In genomic region chr2:152038451-152038958, GRCh38 we compare ENCODE assay signal across 14 cellular contexts.
DNase-seq lines count a peak whose midpoint lies in the region; ATAC-seq and TF ChIP-seq lines count a peak whose summit lies in the region.
"Had no signal": no experiment of that assay in that cellular context is flagged by ENCODE, and none has a peak within 500 bp of the region (broad histone marks: within the 10 kb centered on the region; RNA-seq: fewer than 3 reads in every experiment).

No MANE protein-coding gene starts in this region.

- no peak overlapping the region for H3K4me2 ChIP-seq in neural progenitor cell
- H3K4me2 ChIP-seq: BLaER1 had no signal

- H3K9me3 ChIP-seq in neural progenitor cell (ENCODE audit: low read depth): no peaks in the 10 kb centered on the region
- H3K9me3 ChIP-seq: BLaER1 had no signal

- H2AFZ ChIP-seq in neural progenitor cell (replicated peaks): no peak overlapping the region

- intact Hi-C loops in cardiac septum (cut with DNase I): loop anchor here (5.0 kb wide), 2 partner anchors 59 to 599 kb away; partner anchors contain the start of gene CACNB4

- peaks cover 86% of the 10 kb centered on the region for H3K27me3 ChIP-seq in neural progenitor cell
- H3K27me3 ChIP-seq: BLaER1 had no signal

- peak overlapping the region; percentile 27 for H3K27ac Mint-ChIP-seq in neural progenitor cell
- H3K27ac Mint-ChIP-seq: activated naive CD8-positive, alpha-beta T cell treated with anti-CD3 and anti-CD28 coated beads, Interleukin-2, amount 50 U/mL, for 24 hours; naive thymus-derived CD8-positive, alpha-beta T cell; T-cell had no signal

- no peak for TF ChIP-seq CTCF in neural progenitor cell (IDR thresholded peaks at IDR 0.05)

- H3K9me3 Mint-ChIP-seq in neural progenitor cell: no peaks in the 10 kb centered on the region
- H3K9me3 Mint-ChIP-seq: activated naive CD8-positive, alpha-beta T cell treated with anti-CD3 and anti-CD28 coated beads, Interleukin-2, amount 50 U/mL, for 24 hours; naive thymus-derived CD8-positive, alpha-beta T cell; T-cell had no signal

- peak; percentile 71 for DNase-seq in CD1c-positive myeloid dendritic cell (ENCODE audit: extremely low spot score)
- DNase-seq in NCI-H69 (lab: John Stamatoyannopoulos, UW): peak; percentile 39
- peak; percentile 78 for DNase-seq in cardiac septum (ENCODE audit: low spot score)
- no peak for DNase-seq in neural progenitor cell (ENCODE audit: low spot score)
- no peak for DNase-seq in DMS79 (lab: John Stamatoyannopoulos, UW)
- DNase-seq in SKM-1 treated with dmso at 0.1 percent for 144 hours (lab: John Stamatoyannopoulos, UW; ENCODE audit: unreplicated experiment): no peak
- DNase-seq in T-helper 9 cell: no peak
- DNase-seq: activated naive CD8-positive, alpha-beta T cell treated with anti-CD3 and anti-CD28 coated beads, Interleukin-2, amount 50 U/mL, for 24 hours; naive thymus-derived CD8-positive, alpha-beta T cell; stimulated activated CD4-positive, alpha-beta T cell treated with anti-CD3 and anti-CD28 coated beads, Interleukin-1b, Interleukin-23, amount 100 ng/mL, for 48 hours; stimulated activated naive CD8-positive, alpha-beta T cell treated with anti-CD3 and anti-CD28 coated beads, Interleukin-15, Interleukin-2, amounts not matched to agents 100 U/mL and 50 U/mL, for 24 hours; T-cell had no signal

- no peak overlapping the region for H3K4me3 Mint-ChIP-seq in neural progenitor cell
- H3K4me3 Mint-ChIP-seq: activated naive CD8-positive, alpha-beta T cell treated with anti-CD3 and anti-CD28 coated beads, Interleukin-2, amount 50 U/mL, for 24 hours; naive thymus-derived CD8-positive, alpha-beta T cell; T-cell had no signal

- H4K20me1 ChIP-seq in neural progenitor cell (ENCODE audit: low read depth): peaks cover 11% of the 10 kb centered on the region
- H4K20me1 ChIP-seq: BLaER1 had no signal

- H3K36me3 Mint-ChIP-seq in neural progenitor cell: no peaks in the 10 kb centered on the region
- H3K36me3 Mint-ChIP-seq: naive thymus-derived CD8-positive, alpha-beta T cell; T-cell had no signal

- H3K27ac ChIP-seq in neural progenitor cell: no peak overlapping the region
- H3K27ac ChIP-seq: BLaER1 had no signal

- no peak overlapping the region for H3K4me3 ChIP-seq in neural progenitor cell
- H3K4me3 ChIP-seq: BLaER1 had no signal

- H3K79me2 ChIP-seq in neural progenitor cell (ENCODE audit: low read depth): no peaks in the 10 kb centered on the region

- no peak for ATAC-seq in HG03095 (IDR thresholded peaks at IDR 0.05; ENCODE audit: unreplicated experiment)
- ATAC-seq: activated naive CD8-positive, alpha-beta T cell treated with anti-CD3 and anti-CD28 coated beads, Interleukin-2, amount 50 U/mL, for 24 hours; naive thymus-derived CD8-positive, alpha-beta T cell; stimulated activated naive CD8-positive, alpha-beta T cell treated with anti-CD3 and anti-CD28 coated beads, Interleukin-15, Interleukin-2, amounts not matched to agents 100 U/mL and 50 U/mL, for 24 hours; T-cell had no signal

- H3K27me3 Mint-ChIP-seq in neural progenitor cell (ENCODE audit: insufficient read depth, low read depth): no peaks in the 10 kb centered on the region

- no peaks in the 10 kb centered on the region for H3K36me3 ChIP-seq in neural progenitor cell
- H3K36me3 ChIP-seq: BLaER1 had no signal

- no peak overlapping the region for H3K9ac ChIP-seq in neural progenitor cell
- H3K9ac ChIP-seq: BLaER1 had no signal

- H3K4me1 ChIP-seq in neural progenitor cell: peaks cover 30% of the 10 kb centered on the region
- H3K4me1 ChIP-seq: BLaER1 had no signal

- peaks cover 24% of the 10 kb centered on the region for H3K4me1 Mint-ChIP-seq in neural progenitor cell
- H3K4me1 Mint-ChIP-seq: activated naive CD8-positive, alpha-beta T cell treated with anti-CD3 and anti-CD28 coated beads, Interleukin-2, amount 50 U/mL, for 24 hours; naive thymus-derived CD8-positive, alpha-beta T cell; T-cell had no signal

- peaks cover 26% of the 10 kb centered on the region for H3F3A ChIP-seq in neural progenitor cell (ENCODE audit: low read depth)

Comparison
In these comparisons a context has a peak if more than half of its experiments do, and no peak if none do; other contexts are left out.
1. DNase-seq: peak in CD1c-positive myeloid dendritic cell (single experiment), NCI-H69 (single experiment) and cardiac septum (single experiment); none in neural progenitor cell (single experiment), DMS79 (single experiment), SKM-1 treated with dmso at 0.1 percent for 144 hours (single experiment) and T-helper 9 cell (single experiment).